Comparison of ENCODE assay signal across 28 cellular contexts in genomic region chr17:27478901-27479531, GRCh38. TPM values are rescaled to one million over a fixed set of nuclear protein-coding genes. Genes with fewer than 3 reads are reported as not detected.
DNase-seq lines count a peak whose midpoint lies in the region; ATAC-seq and TF ChIP-seq lines count a peak whose summit lies in the region.
"Had no signal": no experiment of that assay in that cellular context is flagged by ENCODE, and none has a peak within 500 bp of the region (broad histone marks: within the 10 kb centered on the region; RNA-seq: fewer than 3 reads in every experiment).

No MANE protein-coding gene starts in this region.

- peaks cover 0 to 22% (median 4%) of the 10 kb centered on the region in 3 donors for H3K4me1 ChIP-seq in gastroesophageal sphincter
- H3K4me1 ChIP-seq: foreskin keratinocyte had no signal

- peak overlapping the region; percentile 40 to 41 for H3K4me3 Mint-ChIP-seq in stimulated activated naive CD8-positive, alpha-beta T cell treated with anti-CD3 and anti-CD28 coated beads, Interleukin-15, amount 100 ng/mL, for 72 hours
- peak overlapping the region; percentile 75 for H3K4me3 Mint-ChIP-seq in glutamatergic neuron (ENCODE audit: unreplicated experiment)
- H3K4me3 Mint-ChIP-seq: activated CD8-positive, alpha-beta memory T cell treated with anti-CD3 and anti-CD28 coated beads, Interleukin-2, amount 10 ng/mL, durations not matched to agents 7 days and 5 days; endodermal cell; neural crest cell; T-cell had no signal

- peaks cover 98% of the 10 kb centered on the region for H3K4me1 Mint-ChIP-seq in stimulated activated naive CD8-positive, alpha-beta T cell treated with anti-CD3 and anti-CD28 coated beads, Interleukin-15, amount 100 ng/mL, for 72 hours
- peaks cover 60% of the 10 kb centered on the region for H3K4me1 Mint-ChIP-seq in glutamatergic neuron (ENCODE audit: low read depth, unreplicated experiment)

- no peak overlapping the region for H3K4me3 ChIP-seq in gastroesophageal sphincter
- H3K4me3 ChIP-seq: cardiac muscle cell, lung, MG63, SJSA1, spleen had no signal

- H3K36me3 Mint-ChIP-seq in glutamatergic neuron (ENCODE audit: unreplicated experiment) = no peaks in the 10 kb centered on the region

- H3K27ac ChIP-seq in gastroesophageal sphincter = no peak overlapping the region
- H3K27ac ChIP-seq: C4-2B, cardiac muscle cell, foreskin keratinocyte, SJSA1, spleen had no signal

- no peaks in the 10 kb centered on the region for H3K27me3 ChIP-seq in gastroesophageal sphincter
- H3K27me3 ChIP-seq: cardiac muscle cell, MG63, SJSA1, spleen had no signal

- 89 to 93% methylated on average over 2 to 10 of the region's 10 CpGs for WGBS in gastroesophageal sphincter (ENCODE audit: low coverage in 1 of 2), 2 donors

- TF ChIP-seq CTCF in glutamatergic neuron (IDR thresholded peaks at IDR 0.05; ENCODE audit: partially characterized antibody, unreplicated experiment) (no peak), gastroesophageal sphincter (IDR thresholded peaks at IDR 0.05) (no peak)

- no peak overlapping the region for H3K27ac Mint-ChIP-seq in stimulated activated naive CD8-positive, alpha-beta T cell treated with anti-CD3 and anti-CD28 coated beads, Interleukin-15, amount 100 ng/mL, for 72 hours
- peak overlapping the region; percentile 97 for H3K27ac Mint-ChIP-seq in glutamatergic neuron (ENCODE audit: unreplicated experiment)
- H3K27ac Mint-ChIP-seq: activated CD8-positive, alpha-beta memory T cell treated with anti-CD3 and anti-CD28 coated beads, Interleukin-2, amount 10 ng/mL, durations not matched to agents 7 days and 5 days; T-cell had no signal

- no peak for ATAC-seq in stimulated activated naive CD8-positive, alpha-beta T cell treated with anti-CD3 and anti-CD28 coated beads, Interleukin-15, amount 100 ng/mL, for 72 hours
- ATAC-seq in stimulated activated naive CD8-positive, alpha-beta T cell treated with anti-CD3 and anti-CD28 coated beads, Interleukin-15, Interleukin-2, amounts not matched to agents 100 U/mL and 50 U/mL, for 24 hours = no peak
- no peak for ATAC-seq in gastroesophageal sphincter
- no peak for ATAC-seq in GM19328 (IDR thresholded peaks at IDR 0.05; ENCODE audit: unreplicated experiment)
- ATAC-seq: activated CD8-positive, alpha-beta memory T cell treated with anti-CD3 and anti-CD28 coated beads, Interleukin-2, amount 10 ng/mL, durations not matched to agents 7 days and 5 days; activated T-cell treated with anti-CD3 and anti-CD28 coated beads, Interleukin-2, amount 50 U/mL, for 72 hours; foreskin keratinocyte; right cardiac atrium; T-cell had no signal

- no peaks in the 10 kb centered on the region for H3K27me3 Mint-ChIP-seq in stimulated activated naive CD8-positive, alpha-beta T cell treated with anti-CD3 and anti-CD28 coated beads, Interleukin-15, amount 100 ng/mL, for 72 hours
- peaks cover 18% of the 10 kb centered on the region for H3K27me3 Mint-ChIP-seq in glutamatergic neuron (ENCODE audit: unreplicated experiment)
- H3K27me3 Mint-ChIP-seq: activated CD8-positive, alpha-beta memory T cell treated with anti-CD3 and anti-CD28 coated beads, Interleukin-2, amount 10 ng/mL, durations not matched to agents 7 days and 5 days had no signal

- no peak for DNase-seq in stimulated activated naive CD8-positive, alpha-beta T cell treated with anti-CD3 and anti-CD28 coated beads, Interleukin-15, amount 100 ng/mL, for 72 hours
- no peak for DNase-seq in stimulated activated naive CD8-positive, alpha-beta T cell treated with anti-CD3 and anti-CD28 coated beads, Interleukin-15, Interleukin-2, amounts not matched to agents 100 U/mL and 50 U/mL, for 24 hours
- DNase-seq in NCI-H2171 (lab: John Stamatoyannopoulos, UW) (peak; percentile 45), glutamatergic neuron (peak; percentile 39), NCI-H2196 treated with DMSO at 0.1 percent for 48 hours (lab: John Stamatoyannopoulos, UW; ENCODE audit: unreplicated experiment) (no peak)
- DNase-seq: activated CD8-positive, alpha-beta memory T cell treated with anti-CD3 and anti-CD28 coated beads, Interleukin-2, amount 10 ng/mL, durations not matched to agents 7 days and 5 days; activated naive CD4-positive, alpha-beta T cell treated with anti-CD3 and anti-CD28 coated beads, Interleukin-2, amount 50 U/mL, for 16 hours; activated T-cell treated with anti-CD3 and anti-CD28 coated beads, Interleukin-2, amount 50 U/mL, for 72 hours; EL; endodermal cell; foreskin keratinocyte; H7; KG1; MG63; NCI-H1105 treated with DMSO at 0.1 percent for 48 hours; NCI-H2081; right cardiac atrium; RPMI8226; spleen; substantia nigra; T-cell had no signal

- H3K36me3 ChIP-seq in gastroesophageal sphincter = no peaks in the 10 kb centered on the region
- H3K36me3 ChIP-seq: cardiac muscle cell, MG63, SJSA1, spleen had no signal

- TF ChIP-seq POLR2A in gastroesophageal sphincter (IDR thresholded peaks at IDR 0.05) = no peak

- no peaks in the 10 kb centered on the region for H3K9me3 Mint-ChIP-seq in stimulated activated naive CD8-positive, alpha-beta T cell treated with anti-CD3 and anti-CD28 coated beads, Interleukin-15, amount 100 ng/mL, for 72 hours
- peaks cover 16% of the 10 kb centered on the region for H3K9me3 Mint-ChIP-seq in glutamatergic neuron (ENCODE audit: unreplicated experiment)
- H3K9me3 Mint-ChIP-seq: activated T-cell treated with anti-CD3 and anti-CD28 coated beads, Interleukin-2, amount 50 U/mL, for 72 hours; endodermal cell; neural crest cell; T-cell had no signal

- no peaks in the 10 kb centered on the region for H3K9me3 ChIP-seq in gastroesophageal sphincter
- H3K9me3 ChIP-seq: MG63, SJSA1, spleen had no signal

- no peak for TF ChIP-seq EP300 in gastroesophageal sphincter (IDR thresholded peaks at IDR 0.05)

RNA-seq across cellular contexts. Expression of gene KSR1, which starts 22.8 kb away (rescaled TPM):
- total RNA-seq in glutamatergic neuron (ENCODE audit: unreplicated experiment) (203 TPM), gastroesophageal sphincter (10 to 100 TPM in 3 of 4 donors, 1 to 10 TPM in 1; 10.0 to 15.2 (median 13.9) TPM)

Comparison
In these comparisons a context has a peak if more than half of its experiments do, and no peak if none do; other contexts are left out.
1. DNase-seq: peak in NCI-H2171 (single experiment) and glutamatergic neuron (single experiment); none in stimulated activated naive CD8-positive, alpha-beta T cell treated with anti-CD3 and anti-CD28 coated beads, Interleukin-15, amount 100 ng/mL, for 72 hours (0 of 2), stimulated activated naive CD8-positive, alpha-beta T cell treated with anti-CD3 and anti-CD28 coated beads, Interleukin-15, Interleukin-2, amounts not matched to agents 100 U/mL and 50 U/mL, for 24 hours (single experiment) and NCI-H2196 treated with DMSO at 0.1 percent for 48 hours (single experiment).
2. RNA of gene KSR1, which starts 22.8 kb away (total RNA-seq): 203 TPM in glutamatergic neuron (single experiment); 10.0 to 15.2 TPM in gastroesophageal sphincter; every median in the first group is over 10 times any median in the second.